Comparison of ENCODE assay signal across 1 cellular context in genomic region chr12:112340235-112340634, GRCh38.
TF ChIP-seq lines count a peak whose summit lies in the region.

No MANE protein-coding gene starts in this region.

TF ChIP-seq in K562, 482 proteins besides CTCF, POLR2A, EP300 and RAD21 (continued from another document):
- no peak for TF ChIP-seq ZNF407 (IDR thresholded peaks at IDR 0.05; ENCODE audit: low read depth)
- no peak for TF ChIP-seq TSC22D4 (tag; IDR thresholded peaks at IDR 0.05)
- TF ChIP-seq SMARCA5 (IDR thresholded peaks at IDR 0.05): no peak
- no peak for TF ChIP-seq TAL1 (IDR thresholded peaks at IDR 0.05)
